Comparison of ENCODE assay signal across 1 cellular context in the genomic region with DNA sequence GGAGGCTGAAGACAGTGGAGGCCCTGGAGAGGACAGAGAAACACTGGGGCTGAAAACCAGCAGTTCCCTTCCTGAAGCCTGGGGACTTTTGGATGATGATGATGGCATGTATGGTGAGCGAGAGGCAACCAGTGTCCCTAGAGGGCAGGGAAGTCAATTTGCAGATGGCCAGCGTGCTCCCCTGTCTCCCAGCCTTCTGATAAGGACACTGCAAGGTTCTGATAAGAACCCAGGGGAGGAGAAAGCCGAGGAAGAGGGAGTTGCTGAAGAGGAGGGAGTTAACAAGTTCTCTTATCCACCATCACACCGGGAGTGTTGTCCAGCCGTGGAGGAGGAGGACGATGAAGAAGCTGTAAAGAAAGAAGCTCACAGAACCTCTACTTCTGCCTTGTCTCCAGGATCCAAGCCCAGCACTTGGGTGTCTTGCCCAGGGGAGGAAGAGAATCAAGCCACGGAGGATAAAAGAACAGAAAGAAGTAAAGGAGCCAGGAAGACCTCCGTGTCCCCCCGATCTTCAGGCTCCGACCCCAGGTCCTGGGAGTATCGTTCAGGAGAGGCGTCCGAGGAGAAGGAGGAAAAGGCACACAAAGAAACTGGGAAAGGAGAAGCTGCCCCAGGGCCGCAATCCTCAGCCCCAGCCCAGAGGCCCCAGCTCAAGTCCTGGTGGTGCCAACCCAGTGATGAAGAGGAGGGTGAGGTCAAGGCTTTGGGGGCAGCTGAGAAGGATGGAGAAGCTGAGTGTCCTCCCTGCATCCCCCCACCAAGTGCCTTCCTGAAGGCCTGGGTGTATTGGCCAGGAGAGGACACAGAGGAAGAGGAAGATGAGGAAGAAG.
TF ChIP-seq lines count a peak whose summit lies in the region.

No MANE protein-coding gene starts in this region.

TF ChIP-seq in K562, 482 proteins besides CTCF, POLR2A, EP300 and RAD21 (continued from another document and continues in another):
- TF ChIP-seq ZNF280B (CRISPR knock-in tag; IDR thresholded peaks at IDR 0.05) (no peak), ELF1 (tag; IDR thresholded peaks at IDR 0.05) (no peak), ZNF239 (CRISPR knock-in tag; IDR thresholded peaks at IDR 0.05) (peak; percentile 73), TCF7 (IDR thresholded peaks at IDR 0.05; ENCODE audit: borderline replicate concordance) (peak; percentile 89; the same call in 1 of the 2 replicates), MTF1 (CRISPR knock-in tag; IDR thresholded peaks at IDR 0.05; ENCODE audit: borderline replicate concordance) (no peak), XRCC5 (IDR thresholded peaks at IDR 0.05; ENCODE audit: low read depth, low read length) (0 out of 2 replicates have a peak, but pooled peaks have one; percentile 32), E2F1 (CRISPR knock-in tag; IDR thresholded peaks at IDR 0.05) (peak; percentile 62; the same call in 1 of the 2 replicates), ZNF282 (CRISPR knock-in tag; IDR thresholded peaks at IDR 0.05) (no peak), MCM2 (IDR thresholded peaks at IDR 0.05; ENCODE audit: low read depth) (no peak), LCOR (CRISPR knock-in tag; IDR thresholded peaks at IDR 0.05) (peak; percentile 56), HLTF (IDR thresholded peaks at IDR 0.05) (peak; percentile 81; the same call in 1 of the 2 replicates), ZNF699 (CRISPR knock-in tag; IDR thresholded peaks at IDR 0.05; ENCODE audit: insufficient replicate concordance) (no peak), ZNF232 (CRISPR knock-in tag; IDR thresholded peaks at IDR 0.05) (0 out of 2 replicates have a peak, but pooled peaks have one; percentile 54), POLR2G (IDR thresholded peaks at IDR 0.05; ENCODE audit: low read depth, low read length) (peak; percentile 49; the same call in 1 of the 2 replicates), ZNF785 (CRISPR knock-in tag; IDR thresholded peaks at IDR 0.05) (no peak), MXI1 (IDR thresholded peaks at IDR 0.05; ENCODE audit: low read depth, low read length) (peak; percentile 81; the same call in 1 of the 2 replicates), ZFP1 (CRISPR knock-in tag; IDR thresholded peaks at IDR 0.05) (no peak), MTA2 (IDR thresholded peaks at IDR 0.05; ENCODE audit: low read depth) (peak; percentile 99), SRSF9 (IDR thresholded peaks at IDR 0.05; ENCODE audit: borderline replicate concordance, low read depth, low read length) (no peak), TRIM28 (IDR thresholded peaks at IDR 0.05) (no peak), RCOR1 (IDR thresholded peaks at IDR 0.05; ENCODE audit: borderline replicate concordance in 1 of 2, low read depth in 2 of 2, low read length in 2 of 2) (peak; percentile 92 to 98; a peak in 3 of 4 replicates), TFAM (CRISPR knock-in tag; conservative IDR thresholded peaks at IDR 0.05) (no peak), ZNF175 (CRISPR knock-in tag; IDR thresholded peaks at IDR 0.05; ENCODE audit: low read depth) (peak; percentile 94), MAFF (IDR thresholded peaks at IDR 0.05; ENCODE audit: low read length) (no peak), POLR2AphosphoS5 (IDR thresholded peaks at IDR 0.05; ENCODE audit: control insufficient read depth, insufficient read depth, low read depth, low read length) (peak; percentile 99), JUNB (CRISPR knock-in tag; conservative IDR thresholded peaks at IDR 0.05) (no peak), TAF1 (IDR thresholded peaks at IDR 0.05; ENCODE audit: control insufficient read depth, extremely low read depth, insufficient read depth, low read length, severe bottlenecking) (peak; percentile 72), FOXA3 (CRISPR knock-in tag; conservative IDR thresholded peaks at IDR 0.05 in 1 of 2, IDR thresholded peaks at IDR 0.05 in 1 of 2) (no peak), ARID1B (IDR thresholded peaks at IDR 0.05) (peak; percentile 99), FOXK2 (conservative IDR thresholded peaks at IDR 0.05 in 1 of 2, IDR thresholded peaks at IDR 0.05 in 1 of 2; ENCODE audit: low read depth in 2 of 2) (peak; percentile 41 to 84; a peak in 3 of 4 replicates), ZNF197 (CRISPR knock-in tag; IDR thresholded peaks at IDR 0.05; ENCODE audit: low read depth) (peak; percentile 78), HDAC2 (IDR thresholded peaks at IDR 0.05) (peak; percentile 90), ZBTB11 (CRISPR knock-in tag; IDR thresholded peaks at IDR 0.05) (peak in 1 of 3 experiments; percentile 76; a peak in 1 of 6 replicates), HDGF (IDR thresholded peaks at IDR 0.05) (0 out of 2 replicates have a peak, but pooled peaks have one; percentile 3), ZBTB1 (CRISPR knock-in tag; IDR thresholded peaks at IDR 0.05; ENCODE audit: borderline replicate concordance, low read depth) (no peak), KHSRP (IDR thresholded peaks at IDR 0.05) (peak; percentile 79), FOXP1 (CRISPR knock-in tag; IDR thresholded peaks at IDR 0.05) (peak; percentile 34; the same call in 1 of the 2 replicates), CREM (IDR thresholded peaks at IDR 0.05; ENCODE audit: low read depth) (peak; percentile 90), ZNF586 (CRISPR knock-in tag; conservative IDR thresholded peaks at IDR 0.05) (no peak), SREBF2 (CRISPR knock-in tag; IDR thresholded peaks at IDR 0.05) (no peak), SNRNP70 (optimal IDR thresholded peaks at IDR 0.05; ENCODE audit: low read depth, low read length) (no peak), RHOXF2B (CRISPR knock-in tag; conservative IDR thresholded peaks at IDR 0.05) (no peak), GATA2 (CRISPR knock-in tag; IDR thresholded peaks at IDR 0.05) (peak; percentile 99), JUND (IDR thresholded peaks at IDR 0.05; ENCODE audit: borderline replicate concordance, low read depth, low read length) (peak; percentile 88), JUND (tag; IDR thresholded peaks at IDR 0.05; ENCODE audit: borderline replicate concordance, low read depth, low read length) (peak; percentile 7; the same call in 2 of the 3 replicates)
- TF ChIP-seq, protein P1, sequence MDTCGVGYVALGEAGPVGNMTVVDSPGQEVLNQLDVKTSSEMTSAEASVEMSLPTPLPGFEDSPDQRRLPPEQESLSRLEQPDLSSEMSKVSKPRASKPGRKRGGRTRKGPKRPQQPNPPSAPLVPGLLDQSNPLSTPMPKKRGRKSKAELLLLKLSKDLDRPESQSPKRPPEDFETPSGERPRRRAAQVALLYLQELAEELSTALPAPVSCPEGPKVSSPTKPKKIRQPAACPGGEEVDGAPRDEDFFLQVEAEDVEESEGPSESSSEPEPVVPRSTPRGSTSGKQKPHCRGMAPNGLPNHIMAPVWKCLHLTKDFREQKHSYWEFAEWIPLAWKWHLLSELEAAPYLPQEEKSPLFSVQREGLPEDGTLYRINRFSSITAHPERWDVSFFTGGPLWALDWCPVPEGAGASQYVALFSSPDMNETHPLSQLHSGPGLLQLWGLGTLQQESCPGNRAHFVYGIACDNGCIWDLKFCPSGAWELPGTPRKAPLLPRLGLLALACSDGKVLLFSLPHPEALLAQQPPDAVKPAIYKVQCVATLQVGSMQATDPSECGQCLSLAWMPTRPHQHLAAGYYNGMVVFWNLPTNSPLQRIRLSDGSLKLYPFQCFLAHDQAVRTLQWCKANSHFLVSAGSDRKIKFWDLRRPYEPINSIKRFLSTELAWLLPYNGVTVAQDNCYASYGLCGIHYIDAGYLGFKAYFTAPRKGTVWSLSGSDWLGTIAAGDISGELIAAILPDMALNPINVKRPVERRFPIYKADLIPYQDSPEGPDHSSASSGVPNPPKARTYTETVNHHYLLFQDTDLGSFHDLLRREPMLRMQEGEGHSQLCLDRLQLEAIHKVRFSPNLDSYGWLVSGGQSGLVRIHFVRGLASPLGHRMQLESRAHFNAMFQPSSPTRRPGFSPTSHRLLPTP (IDR thresholded peaks at IDR 0.05; ENCODE audit: borderline replicate concordance, extremely low read depth, insufficient read length), result no peak
- TF ChIP-seq, protein P2, sequence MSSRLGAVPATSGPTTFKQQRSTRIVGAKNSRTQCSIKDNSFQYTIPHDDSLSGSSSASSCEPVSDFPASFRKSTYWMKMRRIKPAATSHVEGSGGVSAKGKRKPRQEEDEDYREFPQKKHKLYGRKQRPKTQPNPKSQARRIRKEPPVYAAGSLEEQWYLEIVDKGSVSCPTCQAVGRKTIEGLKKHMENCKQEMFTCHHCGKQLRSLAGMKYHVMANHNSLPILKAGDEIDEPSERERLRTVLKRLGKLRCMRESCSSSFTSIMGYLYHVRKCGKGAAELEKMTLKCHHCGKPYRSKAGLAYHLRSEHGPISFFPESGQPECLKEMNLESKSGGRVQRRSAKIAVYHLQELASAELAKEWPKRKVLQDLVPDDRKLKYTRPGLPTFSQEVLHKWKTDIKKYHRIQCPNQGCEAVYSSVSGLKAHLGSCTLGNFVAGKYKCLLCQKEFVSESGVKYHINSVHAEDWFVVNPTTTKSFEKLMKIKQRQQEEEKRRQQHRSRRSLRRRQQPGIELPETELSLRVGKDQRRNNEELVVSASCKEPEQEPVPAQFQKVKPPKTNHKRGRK (tag; IDR thresholded peaks at IDR 0.05), result no peak
- TF ChIP-seq, protein P3, sequence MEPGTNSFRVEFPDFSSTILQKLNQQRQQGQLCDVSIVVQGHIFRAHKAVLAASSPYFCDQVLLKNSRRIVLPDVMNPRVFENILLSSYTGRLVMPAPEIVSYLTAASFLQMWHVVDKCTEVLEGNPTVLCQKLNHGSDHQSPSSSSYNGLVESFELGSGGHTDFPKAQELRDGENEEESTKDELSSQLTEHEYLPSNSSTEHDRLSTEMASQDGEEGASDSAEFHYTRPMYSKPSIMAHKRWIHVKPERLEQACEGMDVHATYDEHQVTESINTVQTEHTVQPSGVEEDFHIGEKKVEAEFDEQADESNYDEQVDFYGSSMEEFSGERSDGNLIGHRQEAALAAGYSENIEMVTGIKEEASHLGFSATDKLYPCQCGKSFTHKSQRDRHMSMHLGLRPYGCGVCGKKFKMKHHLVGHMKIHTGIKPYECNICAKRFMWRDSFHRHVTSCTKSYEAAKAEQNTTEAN (CRISPR knock-in tag; IDR thresholded peaks at IDR 0.05), result peak; percentile 67; the same call in 1 of the 2 replicates
- TF ChIP-seq, protein P4, sequence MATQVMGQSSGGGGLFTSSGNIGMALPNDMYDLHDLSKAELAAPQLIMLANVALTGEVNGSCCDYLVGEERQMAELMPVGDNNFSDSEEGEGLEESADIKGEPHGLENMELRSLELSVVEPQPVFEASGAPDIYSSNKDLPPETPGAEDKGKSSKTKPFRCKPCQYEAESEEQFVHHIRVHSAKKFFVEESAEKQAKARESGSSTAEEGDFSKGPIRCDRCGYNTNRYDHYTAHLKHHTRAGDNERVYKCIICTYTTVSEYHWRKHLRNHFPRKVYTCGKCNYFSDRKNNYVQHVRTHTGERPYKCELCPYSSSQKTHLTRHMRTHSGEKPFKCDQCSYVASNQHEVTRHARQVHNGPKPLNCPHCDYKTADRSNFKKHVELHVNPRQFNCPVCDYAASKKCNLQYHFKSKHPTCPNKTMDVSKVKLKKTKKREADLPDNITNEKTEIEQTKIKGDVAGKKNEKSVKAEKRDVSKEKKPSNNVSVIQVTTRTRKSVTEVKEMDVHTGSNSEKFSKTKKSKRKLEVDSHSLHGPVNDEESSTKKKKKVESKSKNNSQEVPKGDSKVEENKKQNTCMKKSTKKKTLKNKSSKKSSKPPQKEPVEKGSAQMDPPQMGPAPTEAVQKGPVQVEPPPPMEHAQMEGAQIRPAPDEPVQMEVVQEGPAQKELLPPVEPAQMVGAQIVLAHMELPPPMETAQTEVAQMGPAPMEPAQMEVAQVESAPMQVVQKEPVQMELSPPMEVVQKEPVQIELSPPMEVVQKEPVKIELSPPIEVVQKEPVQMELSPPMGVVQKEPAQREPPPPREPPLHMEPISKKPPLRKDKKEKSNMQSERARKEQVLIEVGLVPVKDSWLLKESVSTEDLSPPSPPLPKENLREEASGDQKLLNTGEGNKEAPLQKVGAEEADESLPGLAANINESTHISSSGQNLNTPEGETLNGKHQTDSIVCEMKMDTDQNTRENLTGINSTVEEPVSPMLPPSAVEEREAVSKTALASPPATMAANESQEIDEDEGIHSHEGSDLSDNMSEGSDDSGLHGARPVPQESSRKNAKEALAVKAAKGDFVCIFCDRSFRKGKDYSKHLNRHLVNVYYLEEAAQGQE (CRISPR knock-in tag; IDR thresholded peaks at IDR 0.05; ENCODE audit: low read depth), result 0 out of 2 replicates have a peak, but pooled peaks have one; percentile 21
